Comparison of ENCODE assay signal across 17 cellular contexts in genomic region chr12:92107094-92107493, GRCh38. TPM values are rescaled to one million over a fixed set of nuclear protein-coding genes. Genes with fewer than 3 reads are reported as not detected.
DNase-seq lines count a peak whose midpoint lies in the region; ATAC-seq and TF ChIP-seq lines count a peak whose summit lies in the region.
"Had no signal": no experiment of that assay in that cellular context is flagged by ENCODE, and none has a peak within 500 bp of the region (broad histone marks: within the 10 kb centered on the region; RNA-seq: fewer than 3 reads in every experiment).

No MANE protein-coding gene starts in this region.

- intact Hi-C loops in mucosa of descending colon (cut with DNase I, micrococcal nuclease), result no loop called here
- intact Hi-C loops in prostate gland (cut with DNase I), result no loop called here

- DNase-seq in NCI-H748 treated with DMSO at 0.1 percent for 48 hours (lab: John Stamatoyannopoulos, UW) (peak; percentile 71), NCI-H748 (lab: John Stamatoyannopoulos, UW; ENCODE audit: unreplicated experiment) (no peak), cerebellar nuclear complex (lab: John Stamatoyannopoulos, UW) (peak; percentile 24 to 56), neural crest cell (ENCODE audit: low read depth, low spot score) (no peak), mucosa of descending colon (no peak), prostate gland (ENCODE audit: low spot score) (no peak)
- DNase-seq: 8988T; activated CD4-positive, CD25-positive, alpha-beta regulatory T cell; colonic mucosa; GM23248; mammary epithelial cell; NCI-H1694 treated with DMSO at 0.1 percent for 48 hours; small intestine; stimulated activated naive CD4-positive, alpha-beta T cell; upper lobe of left lung had no signal

- H3K27me3 ChIP-seq in HUES6 (ENCODE audit: control insufficient read depth, insufficient read depth, low read length) (no peaks in the 10 kb centered on the region), prostate gland (replicated peaks; ENCODE audit: insufficient read depth) (no peaks in the 10 kb centered on the region)
- H3K27me3 ChIP-seq: colonic mucosa, upper lobe of left lung had no signal

- H3K4me3 Mint-ChIP-seq in neural crest cell, result peak overlapping the region; percentile 84

- 0 out of 2 replicates have a peak overlapping the region, but pooled peaks have one; percentile 6 for H3K4me3 ChIP-seq in HUES6 (ENCODE audit: low read depth, low read length)
- no peak overlapping the region for H3K4me3 ChIP-seq in mucosa of descending colon
- H3K4me3 ChIP-seq in prostate gland, result no peak overlapping the region
- H3K4me3 ChIP-seq: colonic mucosa, GM23248, upper lobe of left lung had no signal

- H3K4me1 Mint-ChIP-seq in neural crest cell, result peaks cover 65% of the 10 kb centered on the region

- H3K9ac ChIP-seq in HUES6 (ENCODE audit: low read length), result no peak overlapping the region
- H3K9ac ChIP-seq: GM23248 had no signal

- H3K4me1 ChIP-seq in HUES6 (ENCODE audit: control insufficient read depth, insufficient read depth, low read length) (peaks cover 46% of the 10 kb centered on the region), mucosa of descending colon (ENCODE audit: low read depth) (no peaks in the 10 kb centered on the region), prostate gland (replicated peaks) (no peaks in the 10 kb centered on the region)
- H3K4me1 ChIP-seq: colonic mucosa had no signal

- H3K9me3 ChIP-seq in HUES6 (ENCODE audit: control insufficient read depth, insufficient read depth, low read depth, low read length) (no peaks in the 10 kb centered on the region), mucosa of descending colon (no peaks in the 10 kb centered on the region), prostate gland (no peaks in the 10 kb centered on the region)
- H3K9me3 ChIP-seq: colonic mucosa, upper lobe of left lung had no signal

- WGBS in prostate gland, result 68% methylated on average over 4 of the region's 4 CpGs

- H3K27ac Mint-ChIP-seq in neural crest cell (ENCODE audit: unreplicated experiment), result peak overlapping the region; percentile 93

- ATAC-seq in mucosa of descending colon (no peak), HG02571 (IDR thresholded peaks at IDR 0.05; ENCODE audit: unreplicated experiment) (no peak)

- TF ChIP-seq CTCF in neural crest cell (conservative IDR thresholded peaks at IDR 0.05) (no peak), mucosa of descending colon (IDR thresholded peaks at IDR 0.05) (no peak), prostate gland (IDR thresholded peaks at IDR 0.05) (no peak)

- no peaks in the 10 kb centered on the region for H3K9me3 Mint-ChIP-seq in neural crest cell

- TF ChIP-seq POLR2A in prostate gland (IDR thresholded peaks at IDR 0.05), result no peak

- H3K27me3 Mint-ChIP-seq in neural crest cell (ENCODE audit: low read depth), result no peaks in the 10 kb centered on the region

- H3K36me3 ChIP-seq in HUES6 (ENCODE audit: control insufficient read depth, insufficient read depth, low read length) (no peaks in the 10 kb centered on the region), mucosa of descending colon (ENCODE audit: low read depth) (no peaks in the 10 kb centered on the region), prostate gland (no peaks in the 10 kb centered on the region)
- H3K36me3 ChIP-seq: colonic mucosa, upper lobe of left lung had no signal

- H3K36me3 Mint-ChIP-seq in neural crest cell (ENCODE audit: low read depth), result no peaks in the 10 kb centered on the region

- H3K27ac ChIP-seq in HUES6 (ENCODE audit: low read depth, low read length) (peak overlapping the region; percentile 26; the same call in 1 of the 2 replicates), prostate gland (no peak overlapping the region)
- H3K27ac ChIP-seq: colonic mucosa, GM23248 had no signal

RNA-seq across cellular contexts. Expression of gene BTG1, which starts 38.6 kb away (rescaled TPM):
- total RNA-seq in neural crest cell (95.1 and 95.7 TPM in 2 replicates), mucosa of descending colon (100 to 1,000 TPM; 124 to 176 (median 147) TPM), prostate gland (10 to 100 TPM; 52.7 to 56.9 TPM)

Comparison
In these comparisons a context has a peak if more than half of its experiments do, and no peak if none do; other contexts are left out.
1. DNase-seq: peak in NCI-H748 treated with DMSO at 0.1 percent for 48 hours (single experiment) and cerebellar nuclear complex (2 of 2); none in NCI-H748 (single experiment), neural crest cell (single experiment), mucosa of descending colon (0 of 3) and prostate gland (single experiment).